Comparison of ENCODE assay signal across 2 cellular contexts in the genomic region with DNA sequence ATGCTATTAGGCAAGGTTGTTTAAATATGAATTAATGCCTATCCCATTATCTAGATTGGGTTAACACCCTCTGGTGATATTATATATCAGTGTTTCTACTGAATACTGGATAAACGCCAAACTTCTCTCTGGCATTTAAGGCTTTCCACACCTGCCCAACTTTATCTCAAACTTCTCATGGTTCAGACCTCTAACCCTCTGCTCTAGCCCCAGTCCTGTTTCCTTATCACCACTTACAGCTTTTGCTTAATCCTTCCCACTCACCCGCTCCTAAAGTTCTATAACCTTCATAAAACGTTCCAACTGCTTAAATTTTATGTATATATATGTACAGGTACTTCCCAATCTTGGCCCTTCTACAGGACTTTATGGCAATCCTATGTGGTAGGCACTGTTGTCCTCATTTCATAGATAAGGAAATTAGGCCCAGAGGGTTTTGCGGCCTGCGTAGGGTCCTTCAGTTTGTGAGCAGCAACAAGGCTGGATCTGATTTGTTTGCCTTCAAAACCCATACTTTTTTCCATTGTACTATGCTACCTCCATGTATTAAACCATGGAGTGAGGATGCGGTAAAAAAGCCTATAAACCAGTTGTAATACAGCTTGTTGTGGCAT.
TF ChIP-seq lines count a peak whose summit lies in the region.

No MANE protein-coding gene starts in this region.

TF ChIP-seq in A549, 52 proteins besides CTCF, POLR2A, EP300 and RAD21:
- TF ChIP-seq JUNB (IDR thresholded peaks at IDR 0.05) (no peak), ZNF302 (CRISPR knock-in tag; IDR thresholded peaks at IDR 0.05) (no peak), BHLHE40 (IDR thresholded peaks at IDR 0.05; ENCODE audit: low read depth, low read length) (no peak), TP53 (CRISPR knock-in tag; IDR thresholded peaks at IDR 0.05) (no peak), HOXB5 (CRISPR knock-in tag; IDR thresholded peaks at IDR 0.05) (no peak), NPAS2 (CRISPR knock-in tag; IDR thresholded peaks at IDR 0.05; ENCODE audit: borderline replicate concordance) (no peak), TFCP2L1 (CRISPR knock-in tag; IDR thresholded peaks at IDR 0.05) (no peak), CBX8 (IDR thresholded peaks at IDR 0.05) (no peak), FOSB (CRISPR knock-in tag; IDR thresholded peaks at IDR 0.05) (no peak), RARB (CRISPR knock-in tag; IDR thresholded peaks at IDR 0.05) (no peak), RNF2 (IDR thresholded peaks at IDR 0.05; ENCODE audit: borderline replicate concordance, low read depth) (no peak), KDM1A (IDR thresholded peaks at IDR 0.05; ENCODE audit: low read depth) (no peak), HDAC2 (IDR thresholded peaks at IDR 0.05) (no peak), CBX2 (IDR thresholded peaks at IDR 0.05; ENCODE audit: borderline replicate concordance, low read depth) (no peak), MAFK (IDR thresholded peaks at IDR 0.05; ENCODE audit: partially characterized antibody) (no peak), MYC (IDR thresholded peaks at IDR 0.05; ENCODE audit: borderline replicate concordance, low read length) (no peak), CEBPB (IDR thresholded peaks at IDR 0.05) (no peak)
- TF ChIP-seq, protein P1, sequence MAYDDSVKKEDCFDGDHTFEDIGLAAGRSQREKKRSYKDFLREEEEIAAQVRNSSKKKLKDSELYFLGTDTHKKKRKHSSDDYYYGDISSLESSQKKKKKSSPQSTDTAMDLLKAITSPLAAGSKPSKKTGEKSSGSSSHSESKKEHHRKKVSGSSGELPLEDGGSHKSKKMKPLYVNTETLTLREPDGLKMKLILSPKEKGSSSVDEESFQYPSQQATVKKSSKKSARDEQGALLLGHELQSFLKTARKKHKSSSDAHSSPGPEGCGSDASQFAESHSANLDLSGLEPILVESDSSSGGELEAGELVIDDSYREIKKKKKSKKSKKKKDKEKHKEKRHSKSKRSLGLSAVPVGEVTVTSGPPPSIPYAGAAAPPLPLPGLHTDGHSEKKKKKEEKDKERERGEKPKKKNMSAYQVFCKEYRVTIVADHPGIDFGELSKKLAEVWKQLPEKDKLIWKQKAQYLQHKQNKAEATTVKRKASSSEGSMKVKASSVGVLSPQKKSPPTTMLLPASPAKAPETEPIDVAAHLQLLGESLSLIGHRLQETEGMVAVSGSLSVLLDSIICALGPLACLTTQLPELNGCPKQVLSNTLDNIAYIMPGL (CRISPR knock-in tag; IDR thresholded peaks at IDR 0.05; ENCODE audit: borderline replicate concordance), result no peak
- TF ChIP-seq, protein P2, sequence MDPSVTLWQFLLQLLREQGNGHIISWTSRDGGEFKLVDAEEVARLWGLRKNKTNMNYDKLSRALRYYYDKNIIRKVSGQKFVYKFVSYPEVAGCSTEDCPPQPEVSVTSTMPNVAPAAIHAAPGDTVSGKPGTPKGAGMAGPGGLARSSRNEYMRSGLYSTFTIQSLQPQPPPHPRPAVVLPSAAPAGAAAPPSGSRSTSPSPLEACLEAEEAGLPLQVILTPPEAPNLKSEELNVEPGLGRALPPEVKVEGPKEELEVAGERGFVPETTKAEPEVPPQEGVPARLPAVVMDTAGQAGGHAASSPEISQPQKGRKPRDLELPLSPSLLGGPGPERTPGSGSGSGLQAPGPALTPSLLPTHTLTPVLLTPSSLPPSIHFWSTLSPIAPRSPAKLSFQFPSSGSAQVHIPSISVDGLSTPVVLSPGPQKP (IDR thresholded peaks at IDR 0.05; ENCODE audit: low read depth, low read length), result no peak
- TF ChIP-seq, protein P3, sequence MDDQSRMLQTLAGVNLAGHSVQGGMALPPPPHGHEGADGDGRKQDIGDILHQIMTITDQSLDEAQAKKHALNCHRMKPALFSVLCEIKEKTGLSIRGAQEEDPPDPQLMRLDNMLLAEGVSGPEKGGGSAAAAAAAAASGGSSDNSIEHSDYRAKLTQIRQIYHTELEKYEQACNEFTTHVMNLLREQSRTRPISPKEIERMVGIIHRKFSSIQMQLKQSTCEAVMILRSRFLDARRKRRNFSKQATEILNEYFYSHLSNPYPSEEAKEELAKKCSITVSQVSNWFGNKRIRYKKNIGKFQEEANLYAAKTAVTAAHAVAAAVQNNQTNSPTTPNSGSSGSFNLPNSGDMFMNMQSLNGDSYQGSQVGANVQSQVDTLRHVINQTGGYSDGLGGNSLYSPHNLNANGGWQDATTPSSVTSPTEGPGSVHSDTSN (IDR thresholded peaks at IDR 0.05), result no peak

TF ChIP-seq in K562, 482 proteins besides CTCF, POLR2A, EP300 and RAD21 (continues in another document):
- TF ChIP-seq ZBTB7A (IDR thresholded peaks at IDR 0.05; ENCODE audit: borderline replicate concordance, control insufficient read depth, low read depth, low read length), result no peak
- TF ChIP-seq, protein P4, sequence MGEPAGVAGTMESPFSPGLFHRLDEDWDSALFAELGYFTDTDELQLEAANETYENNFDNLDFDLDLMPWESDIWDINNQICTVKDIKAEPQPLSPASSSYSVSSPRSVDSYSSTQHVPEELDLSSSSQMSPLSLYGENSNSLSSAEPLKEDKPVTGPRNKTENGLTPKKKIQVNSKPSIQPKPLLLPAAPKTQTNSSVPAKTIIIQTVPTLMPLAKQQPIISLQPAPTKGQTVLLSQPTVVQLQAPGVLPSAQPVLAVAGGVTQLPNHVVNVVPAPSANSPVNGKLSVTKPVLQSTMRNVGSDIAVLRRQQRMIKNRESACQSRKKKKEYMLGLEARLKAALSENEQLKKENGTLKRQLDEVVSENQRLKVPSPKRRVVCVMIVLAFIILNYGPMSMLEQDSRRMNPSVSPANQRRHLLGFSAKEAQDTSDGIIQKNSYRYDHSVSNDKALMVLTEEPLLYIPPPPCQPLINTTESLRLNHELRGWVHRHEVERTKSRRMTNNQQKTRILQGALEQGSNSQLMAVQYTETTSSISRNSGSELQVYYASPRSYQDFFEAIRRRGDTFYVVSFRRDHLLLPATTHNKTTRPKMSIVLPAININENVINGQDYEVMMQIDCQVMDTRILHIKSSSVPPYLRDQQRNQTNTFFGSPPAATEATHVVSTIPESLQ (CRISPR knock-in tag; IDR thresholded peaks at IDR 0.05), result no peak
- no peak for TF ChIP-seq MEF2A (IDR thresholded peaks at IDR 0.05; ENCODE audit: control insufficient read depth, low read depth, low read length)
- TF ChIP-seq LARP7 (IDR thresholded peaks at IDR 0.05), result no peak
- no peak for TF ChIP-seq GABPB1 (CRISPR knock-in tag; IDR thresholded peaks at IDR 0.05)
- peak; percentile 96 for TF ChIP-seq CBFA2T3 (IDR thresholded peaks at IDR 0.05)
- TF ChIP-seq FOS (IDR thresholded peaks at IDR 0.05; ENCODE audit: extremely low read depth, insufficient read length), result no peak
- peak; percentile 71 for TF ChIP-seq PML (IDR thresholded peaks at IDR 0.05; ENCODE audit: low read length)
- peak; percentile 45 for TF ChIP-seq BCOR (IDR thresholded peaks at IDR 0.05)
- TF ChIP-seq PCBP2 (IDR thresholded peaks at IDR 0.05; ENCODE audit: low read depth, low read length, poor library complexity, severe bottlenecking), result no peak
- TF ChIP-seq ZNF695 (CRISPR knock-in tag; IDR thresholded peaks at IDR 0.05), result no peak
- TF ChIP-seq NFIC (IDR thresholded peaks at IDR 0.05), result peak; percentile 93
- TF ChIP-seq MEF2D (tag; conservative IDR thresholded peaks at IDR 0.05; ENCODE audit: low read depth), result no peak
- no peak for TF ChIP-seq ETV1 (tag; conservative IDR thresholded peaks at IDR 0.05; ENCODE audit: low read depth)
- 0 out of 2 replicates have a peak, but pooled peaks have one; percentile 17 for TF ChIP-seq SMAD4 (CRISPR knock-in tag; conservative IDR thresholded peaks at IDR 0.05)
- TF ChIP-seq TRIM28 (IDR thresholded peaks at IDR 0.05), result no peak
- peak; percentile 85 for TF ChIP-seq TCF3 (CRISPR knock-in tag; IDR thresholded peaks at IDR 0.05)
- peak; percentile 60; the same call in 1 of the 2 replicates for TF ChIP-seq FOXM1 (IDR thresholded peaks at IDR 0.05; ENCODE audit: low read depth)
- TF ChIP-seq FOXM1 (CRISPR knock-in tag; IDR thresholded peaks at IDR 0.05; ENCODE audit: low read depth), result no peak
- no peak for TF ChIP-seq E2F3 (CRISPR knock-in tag; IDR thresholded peaks at IDR 0.05)
- peak; percentile 35; the same call in 1 of the 2 replicates for TF ChIP-seq SOX6 (IDR thresholded peaks at IDR 0.05)
- TF ChIP-seq GATAD2B (IDR thresholded peaks at IDR 0.05; ENCODE audit: borderline replicate concordance), result no peak
- no peak for TF ChIP-seq MAFF (IDR thresholded peaks at IDR 0.05; ENCODE audit: low read length)
- no peak for TF ChIP-seq ZNF707 (CRISPR knock-in tag; conservative IDR thresholded peaks at IDR 0.05)
- TF ChIP-seq PHB2 (IDR thresholded peaks at IDR 0.05; ENCODE audit: low read depth), result peak; percentile 55; the same call in 1 of the 2 replicates
- TF ChIP-seq SMARCE1 (IDR thresholded peaks at IDR 0.05), result 0 out of 2 replicates have a peak, but pooled peaks have one; percentile 48
- no peak for TF ChIP-seq KDM2B (CRISPR knock-in tag; IDR thresholded peaks at IDR 0.05)
- TF ChIP-seq TRIM24 (IDR thresholded peaks at IDR 0.05), result peak; percentile 28 to 50; a peak in 2 of 4 replicates
- peak; percentile 35; the same call in 1 of the 2 replicates for TF ChIP-seq SMARCC2 (IDR thresholded peaks at IDR 0.05; ENCODE audit: low read depth)
- no peak for TF ChIP-seq DNMT1 (IDR thresholded peaks at IDR 0.05)
- TF ChIP-seq, protein P5, sequence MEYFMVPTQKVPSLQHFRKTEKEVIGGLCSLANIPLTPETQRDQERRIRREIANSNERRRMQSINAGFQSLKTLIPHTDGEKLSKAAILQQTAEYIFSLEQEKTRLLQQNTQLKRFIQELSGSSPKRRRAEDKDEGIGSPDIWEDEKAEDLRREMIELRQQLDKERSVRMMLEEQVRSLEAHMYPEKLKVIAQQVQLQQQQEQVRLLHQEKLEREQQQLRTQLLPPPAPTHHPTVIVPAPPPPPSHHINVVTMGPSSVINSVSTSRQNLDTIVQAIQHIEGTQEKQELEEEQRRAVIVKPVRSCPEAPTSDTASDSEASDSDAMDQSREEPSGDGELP (CRISPR knock-in tag; IDR thresholded peaks at IDR 0.05; ENCODE audit: borderline replicate concordance), result no peak
- peak; percentile 86 for TF ChIP-seq DPF2 (IDR thresholded peaks at IDR 0.05)
- peak; percentile 92 for TF ChIP-seq CBFA2T2 (conservative IDR thresholded peaks at IDR 0.05)
- peak; percentile 44 for TF ChIP-seq CCNT2 (IDR thresholded peaks at IDR 0.05; ENCODE audit: borderline replicate concordance, extremely low read depth, insufficient read length, low read depth, low read length)
- TF ChIP-seq RBBP5 (IDR thresholded peaks at IDR 0.05; ENCODE audit: borderline replicate concordance, insufficient read depth, low read length, poor library complexity, severe bottlenecking), result no peak
- TF ChIP-seq, protein P6, sequence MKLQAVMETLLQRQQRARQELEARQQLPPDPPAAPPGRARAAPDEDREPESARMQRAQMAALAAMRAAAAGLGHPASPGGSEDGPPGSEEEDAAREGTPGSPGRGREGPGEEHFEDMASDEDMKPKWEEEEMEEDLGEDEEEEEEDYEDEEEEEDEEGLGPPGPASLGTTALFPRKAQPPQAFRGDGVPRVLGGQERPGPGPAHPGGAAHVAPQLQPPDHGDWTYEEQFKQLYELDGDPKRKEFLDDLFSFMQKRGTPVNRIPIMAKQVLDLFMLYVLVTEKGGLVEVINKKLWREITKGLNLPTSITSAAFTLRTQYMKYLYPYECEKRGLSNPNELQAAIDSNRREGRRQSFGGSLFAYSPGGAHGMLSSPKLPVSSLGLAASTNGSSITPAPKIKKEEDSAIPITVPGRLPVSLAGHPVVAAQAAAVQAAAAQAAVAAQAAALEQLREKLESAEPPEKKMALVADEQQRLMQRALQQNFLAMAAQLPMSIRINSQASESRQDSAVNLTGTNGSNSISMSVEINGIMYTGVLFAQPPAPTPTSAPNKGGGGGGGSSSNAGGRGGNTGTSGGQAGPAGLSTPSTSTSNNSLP (IDR thresholded peaks at IDR 0.05; ENCODE audit: borderline replicate concordance, low read depth, low read length), result no peak
- TF ChIP-seq STAT5A (IDR thresholded peaks at IDR 0.05; ENCODE audit: borderline replicate concordance, low read length), result peak; percentile 67; the same call in 1 of the 2 replicates
- TF ChIP-seq HDAC2 (IDR thresholded peaks at IDR 0.05), result peak; percentile 59
- TF ChIP-seq TAF1 (IDR thresholded peaks at IDR 0.05; ENCODE audit: control insufficient read depth, extremely low read depth, insufficient read depth, low read length, severe bottlenecking), result no peak
- peak; percentile 90 for TF ChIP-seq TAL1 (IDR thresholded peaks at IDR 0.05)
- TF ChIP-seq SMAD3 (CRISPR knock-in tag; conservative IDR thresholded peaks at IDR 0.05), result no peak
- peak; percentile 87 to 91 for TF ChIP-seq KDM1A (IDR thresholded peaks at IDR 0.05)
- no peak for TF ChIP-seq MCM7 (IDR thresholded peaks at IDR 0.05)
- 0 out of 2 replicates have a peak, but pooled peaks have one; percentile 36 for TF ChIP-seq GATA2 (CRISPR knock-in tag; IDR thresholded peaks at IDR 0.05)
- TF ChIP-seq, protein P7, sequence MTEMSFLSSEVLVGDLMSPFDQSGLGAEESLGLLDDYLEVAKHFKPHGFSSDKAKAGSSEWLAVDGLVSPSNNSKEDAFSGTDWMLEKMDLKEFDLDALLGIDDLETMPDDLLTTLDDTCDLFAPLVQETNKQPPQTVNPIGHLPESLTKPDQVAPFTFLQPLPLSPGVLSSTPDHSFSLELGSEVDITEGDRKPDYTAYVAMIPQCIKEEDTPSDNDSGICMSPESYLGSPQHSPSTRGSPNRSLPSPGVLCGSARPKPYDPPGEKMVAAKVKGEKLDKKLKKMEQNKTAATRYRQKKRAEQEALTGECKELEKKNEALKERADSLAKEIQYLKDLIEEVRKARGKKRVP (CRISPR knock-in tag; IDR thresholded peaks at IDR 0.05), result no peak
- TF ChIP-seq, protein P8, sequence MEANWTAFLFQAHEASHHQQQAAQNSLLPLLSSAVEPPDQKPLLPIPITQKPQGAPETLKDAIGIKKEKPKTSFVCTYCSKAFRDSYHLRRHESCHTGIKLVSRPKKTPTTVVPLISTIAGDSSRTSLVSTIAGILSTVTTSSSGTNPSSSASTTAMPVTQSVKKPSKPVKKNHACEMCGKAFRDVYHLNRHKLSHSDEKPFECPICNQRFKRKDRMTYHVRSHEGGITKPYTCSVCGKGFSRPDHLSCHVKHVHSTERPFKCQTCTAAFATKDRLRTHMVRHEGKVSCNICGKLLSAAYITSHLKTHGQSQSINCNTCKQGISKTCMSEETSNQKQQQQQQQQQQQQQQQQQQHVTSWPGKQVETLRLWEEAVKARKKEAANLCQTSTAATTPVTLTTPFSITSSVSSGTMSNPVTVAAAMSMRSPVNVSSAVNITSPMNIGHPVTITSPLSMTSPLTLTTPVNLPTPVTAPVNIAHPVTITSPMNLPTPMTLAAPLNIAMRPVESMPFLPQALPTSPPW (CRISPR knock-in tag; IDR thresholded peaks at IDR 0.05), result peak; percentile 44
- peak; percentile 49; the same call in 1 of the 2 replicates for TF ChIP-seq ZEB2 (IDR thresholded peaks at IDR 0.05)
- TF ChIP-seq NCOR1 (IDR thresholded peaks at IDR 0.05), result peak; percentile 87
- TF ChIP-seq POLR2AphosphoS5 (IDR thresholded peaks at IDR 0.05; ENCODE audit: control insufficient read depth, insufficient read depth, low read depth, low read length), result peak; percentile 79; the same call in 1 of the 2 replicates
- TF ChIP-seq ZNF3 (CRISPR knock-in tag; IDR thresholded peaks at IDR 0.05), result no peak
- no peak for TF ChIP-seq FOXP1 (CRISPR knock-in tag; IDR thresholded peaks at IDR 0.05)
- TF ChIP-seq TEAD4 (IDR thresholded peaks at IDR 0.05; ENCODE audit: low read length), result peak; percentile 91
- no peak for TF ChIP-seq TEAD4 (CRISPR knock-in tag; IDR thresholded peaks at IDR 0.05; ENCODE audit: borderline replicate concordance)
- TF ChIP-seq SMARCA4 (IDR thresholded peaks at IDR 0.05), result peak; percentile 81
